In the genomic region with DNA sequence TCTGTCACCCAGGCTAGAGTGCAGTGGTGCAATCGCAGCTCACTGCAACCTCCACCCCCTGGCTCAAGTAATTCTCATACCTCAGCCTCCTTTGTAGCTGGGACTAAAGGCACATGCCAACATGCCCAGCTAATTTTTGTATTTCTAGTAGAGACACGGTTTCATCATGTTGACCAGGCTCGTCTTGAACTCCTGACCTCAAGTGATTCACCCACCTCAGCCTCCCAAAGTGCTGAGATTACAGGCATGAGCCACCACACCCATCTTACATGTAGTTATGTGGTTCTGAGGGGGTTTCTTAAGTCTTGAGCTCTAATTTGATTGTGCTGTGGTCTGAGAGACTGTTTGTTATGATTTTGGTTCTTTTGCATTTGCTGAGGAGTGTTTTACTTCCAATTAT, we compare ENCODE assay signal across 6 cellular contexts. TPM values are rescaled to one million over a fixed set of nuclear protein-coding genes. Genes with fewer than 3 reads are reported as not detected.
DNase-seq lines count a peak whose midpoint lies in the region; ATAC-seq, FAIRE-seq and TF ChIP-seq lines count a peak whose summit lies in the region.
"Not testable (repeated sequence)": the region's sequence is repeated elsewhere in the genome, so short reads cannot be mapped to it uniquely, and the experiment has no call there.

No MANE protein-coding gene starts in this region.

- H3K4me1 Mint-ChIP-seq in CD14-positive monocyte = peaks cover 14% of the 10 kb centered on the region
- not testable (repeated sequence) for H3K4me1 Mint-ChIP-seq in MCF 10A (ENCODE audit: insufficient read depth, unreplicated experiment); naive thymus-derived CD4-positive, alpha-beta T cell

- not testable (repeated sequence) for FAIRE-seq in bronchial epithelial cell (lab: Jason Lieb, UNC)

- H3K27ac Mint-ChIP-seq in CD14-positive monocyte = peak overlapping the region in 3 of 7 donors; percentile 51 to 86 (median 63)
- not testable (repeated sequence) for H3K27ac Mint-ChIP-seq in MCF 10A (ENCODE audit: low read depth, unreplicated experiment); naive thymus-derived CD4-positive, alpha-beta T cell

- H3K9me3 ChIP-seq in naive thymus-derived CD4-positive, alpha-beta T cell (ENCODE audit: control insufficient read depth in 2 of 3, low read length in 3 of 3) = not testable (repeated sequence)

- CTCF ChIA-PET in MCF 10A (lab: Yijun Ruan, JAX) = interaction anchor here (1.1 to 2.9 kb wide), 2 partner anchors 10 to 80 kb away, joined by 4 to 9 read pairs; a partner anchor contains a TSS
- CTCF ChIA-PET in naive thymus-derived CD4-positive, alpha-beta T cell (lab: Charles Lee) = not testable (repeated sequence)

- not testable (repeated sequence) for H3K27me3 ChIP-seq in bronchial epithelial cell (ENCODE audit: control insufficient read depth, insufficient read depth, low read length); naive thymus-derived CD4-positive, alpha-beta T cell (ENCODE audit: control insufficient read depth in 2 of 2, insufficient read depth in 2 of 2, low read length in 2 of 2)

- not testable (repeated sequence) for H3K27me3 Mint-ChIP-seq in CD14-positive monocyte (ENCODE audit: low read depth in 3 of 3); MCF 10A (ENCODE audit: insufficient read depth, unreplicated experiment)
- peaks cover 0 to 41% (median 0%) of the 10 kb centered on the region in 5 donors for H3K27me3 Mint-ChIP-seq in naive thymus-derived CD4-positive, alpha-beta T cell

- peak; percentile 48 for DNase-seq in CD14-positive monocyte (ENCODE audit: low spot score)
- peak; percentile 52 for DNase-seq in HT1080 (ENCODE audit: low read depth)
- DNase-seq in NCI-H226 = peak; percentile 3
- DNase-seq in MCF 10A (ENCODE audit: unreplicated experiment) = peak; percentile 23
- DNase-seq in bronchial epithelial cell (ENCODE audit: low read depth) = peak; percentile 73
- not testable (repeated sequence) for DNase-seq in naive thymus-derived CD4-positive, alpha-beta T cell

- H3K4me3 Mint-ChIP-seq in CD14-positive monocyte; MCF 10A (ENCODE audit: unreplicated experiment); naive thymus-derived CD4-positive, alpha-beta T cell: not testable (repeated sequence)

- not testable (repeated sequence) for H3K4me3 ChIP-seq in bronchial epithelial cell (ENCODE audit: low read depth, low read length); naive thymus-derived CD4-positive, alpha-beta T cell (ENCODE audit: low read length)

- H3K4me1 ChIP-seq in naive thymus-derived CD4-positive, alpha-beta T cell (ENCODE audit: control insufficient read depth in 2 of 2, insufficient read depth in 2 of 2, low read length in 2 of 2) = not testable (repeated sequence)

- BruUV-seq in MCF 10A (replicated peaks; lab: Mats Ljungman, UMichigan) = not testable (repeated sequence)

- intact Hi-C loops in CD14-positive monocyte (cut with micrococcal nuclease); MCF 10A (cut with micrococcal nuclease); naive thymus-derived CD4-positive, alpha-beta T cell (cut with micrococcal nuclease): not testable (repeated sequence)

- not testable (repeated sequence) for H3K27ac ChIP-seq in naive thymus-derived CD4-positive, alpha-beta T cell (ENCODE audit: low read depth, low read length)

- POLR2A ChIA-PET in MCF 10A (lab: Yijun Ruan, JAX) = interaction anchor here (0.6 to 1.8 kb wide), 2 partner anchors 10 to 73 kb away, joined by 4 read pairs; a partner anchor contains a TSS
- POLR2A ChIA-PET in naive thymus-derived CD4-positive, alpha-beta T cell (lab: Charles Lee) = not testable (repeated sequence)

- peak; percentile 45 for ATAC-seq in naive thymus-derived CD4-positive, alpha-beta T cell

- not testable (repeated sequence) for H3K36me3 ChIP-seq in bronchial epithelial cell (ENCODE audit: control insufficient read depth, insufficient read depth, low read length); naive thymus-derived CD4-positive, alpha-beta T cell (ENCODE audit: control insufficient read depth in 2 of 3, insufficient read depth in 3 of 3, low read length in 3 of 3)

- H3K9me3 Mint-ChIP-seq in CD14-positive monocyte (peaks cover 17 to 31% (median 26%) of the 10 kb centered on the region in 7 donors), MCF 10A (ENCODE audit: unreplicated experiment) (peaks cover 23% of the 10 kb centered on the region)
- H3K9me3 Mint-ChIP-seq in naive thymus-derived CD4-positive, alpha-beta T cell = peaks cover 8 to 55% (median 31%) of the 10 kb centered on the region in 11 donors

- H3K36me3 Mint-ChIP-seq in CD14-positive monocyte; MCF 10A (ENCODE audit: insufficient read depth, unreplicated experiment): not testable (repeated sequence)
- H3K36me3 Mint-ChIP-seq in naive thymus-derived CD4-positive, alpha-beta T cell = peaks cover 4 to 19% (median 15%) of the 10 kb centered on the region in 5 donors

- not testable (repeated sequence) for TF ChIP-seq CTCF in CD14-positive monocyte (IDR thresholded peaks at IDR 0.05); MCF 10A (IDR thresholded peaks at IDR 0.05; ENCODE audit: unreplicated experiment); bronchial epithelial cell (IDR thresholded peaks at IDR 0.05; ENCODE audit: insufficient read depth, low read length, severe bottlenecking)

RNA-seq across cellular contexts. Expression of gene USP15, which starts 57.3 kb away (rescaled TPM):
- polyA plus RNA-seq in CD14-positive monocyte = 100 to 1,000 TPM; 146 to 180 TPM
- 38.2 and 58.4 TPM in 2 replicates for total RNA-seq in HT1080 (2014; rRNA removed; shearing (Covaris generic))
- polyA plus RNA-seq in HT1080 (2015; cell fraction: cytosol; rRNA removed) = 37.9 and 38.2 TPM in 2 replicates
- 113 and 114 TPM in 2 replicates for polyA plus RNA-seq in HT1080 (2015; cell fraction: nucleus; rRNA removed)
- total RNA-seq in MCF 10A (2022) = 63.6 and 71.0 TPM in 2 replicates
- total RNA-seq in bronchial epithelial cell = 56.3 and 89.7 TPM in 2 replicates
- 100 to 1,000 TPM; 156 to 224 (median 180) TPM for total RNA-seq in naive thymus-derived CD4-positive, alpha-beta T cell
- 100 to 1,000 TPM in 1 of 2 donors, 10 to 100 TPM in 1; 72.5 to 102 TPM for polyA plus RNA-seq in naive thymus-derived CD4-positive, alpha-beta T cell
